Comparison of ENCODE assay signal across 22 cellular contexts in the genomic region with DNA sequence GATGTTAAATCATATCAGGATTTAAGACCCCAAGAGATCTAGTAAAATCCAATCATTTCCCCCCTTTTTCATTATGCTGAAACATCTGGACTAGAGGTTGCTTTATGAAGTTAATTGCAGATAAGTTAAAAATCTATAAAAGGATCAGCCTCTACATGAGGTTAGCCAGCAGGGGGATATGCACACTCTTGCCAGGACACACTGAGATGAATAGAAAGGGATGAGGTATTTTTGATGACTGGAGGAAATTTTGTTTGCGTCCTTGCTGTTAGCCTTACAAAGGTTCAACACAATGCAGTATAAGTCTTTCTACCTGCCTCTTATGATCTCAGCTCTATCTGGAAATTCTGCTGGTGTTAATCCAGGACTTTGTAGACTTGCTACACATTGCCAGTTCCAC.
A peak's percentile ranks its signal among the peaks of the same experiment; 100 is the strongest.
DNase-seq lines count a peak whose midpoint lies in the region; TF ChIP-seq lines count a peak whose summit lies in the region.
"Had no signal": no experiment of that assay in that cellular context is flagged by ENCODE, and none has a peak within 500 bp of the region (broad histone marks: within the 10 kb centered on the region; RNA-seq: fewer than 3 reads in every experiment).

No MANE protein-coding gene starts in this region.

- H3K4me1 Mint-ChIP-seq in glutamatergic neuron (ENCODE audit: low read depth, unreplicated experiment): no peaks in the 10 kb centered on the region
- H3K4me1 Mint-ChIP-seq: T-helper 17 cell had no signal

- no peaks in the 10 kb centered on the region for H3K27me3 ChIP-seq in brain microvascular endothelial cell (replicated peaks)
- H3K27me3 ChIP-seq: BLaER1 had no signal

- in situ Hi-C loops in brain microvascular endothelial cell (cut with HindIII; ENCODE audit: low pct_ligation_motif_present, low sequenced_read_pairs): no loop called here

- DNase-seq in NCI-H82 (lab: John Stamatoyannopoulos, UW) (peak; percentile 12), NCI-H82 treated with DMSO at 0.1 percent for 48 hours (lab: John Stamatoyannopoulos, UW; ENCODE audit: unreplicated experiment) (no peak), NCI-H69 (lab: John Stamatoyannopoulos, UW) (peak; percentile 22), brain microvascular endothelial cell (no peak), retinal pigment epithelial cell (ENCODE audit: low read depth) (no peak), SW480 (ENCODE audit: low spot score) (no peak), GM03348 (ENCODE audit: low spot score) (no peak), glutamatergic neuron (no peak)
- DNase-seq: Calu3; CD8-positive, alpha-beta T cell; DMS53; EL; KBM-7; NCI-H1417 treated with DMSO at 0.1 percent for 48 hours; NCI-H1930; NCI-H226; NCI-H524 treated with DMSO at 0.1 percent for 48 hours; Right ventricle myocardium superior; T-helper 17 cell had no signal

- no peaks in the 10 kb centered on the region for H3K36me3 ChIP-seq in brain microvascular endothelial cell (replicated peaks)
- H3K36me3 ChIP-seq: BLaER1, HAP-1 had no signal

- H3K27me3 Mint-ChIP-seq in glutamatergic neuron (ENCODE audit: unreplicated experiment): no peaks in the 10 kb centered on the region
- H3K27me3 Mint-ChIP-seq: T-helper 17 cell had no signal

- TF ChIP-seq CTCF in brain microvascular endothelial cell (IDR thresholded peaks at IDR 0.05; ENCODE audit: low read depth, low read length, missing control alignments) (peak; percentile 9), retinal pigment epithelial cell (conservative IDR thresholded peaks at IDR 0.05; ENCODE audit: low read depth, low read length) (peak; percentile 7), glutamatergic neuron (IDR thresholded peaks at IDR 0.05; ENCODE audit: partially characterized antibody, unreplicated experiment) (no peak)

- H3K27ac Mint-ChIP-seq in glutamatergic neuron (ENCODE audit: unreplicated experiment): no peak overlapping the region
- H3K27ac Mint-ChIP-seq: CD8-positive, alpha-beta T cell; T-helper 17 cell had no signal

- H3K27ac ChIP-seq in brain microvascular endothelial cell: no peak overlapping the region
- H3K27ac ChIP-seq: 22Rv1, BLaER1 had no signal

- no peaks in the 10 kb centered on the region for H3K9me3 Mint-ChIP-seq in glutamatergic neuron (ENCODE audit: unreplicated experiment)

- no peak overlapping the region for H3K4me3 Mint-ChIP-seq in glutamatergic neuron (ENCODE audit: unreplicated experiment)
- H3K4me3 Mint-ChIP-seq: CD8-positive, alpha-beta T cell; T-helper 17 cell had no signal

- H3K4me3 ChIP-seq in brain microvascular endothelial cell (ENCODE audit: low read depth, low read length) (no peak overlapping the region), retinal pigment epithelial cell (ENCODE audit: low read length) (no peak overlapping the region)
- H3K4me3 ChIP-seq: BLaER1, HAP-1 had no signal

- H3K36me3 Mint-ChIP-seq in glutamatergic neuron (ENCODE audit: unreplicated experiment): no peaks in the 10 kb centered on the region
- H3K36me3 Mint-ChIP-seq: CD8-positive, alpha-beta T cell had no signal

Comparison
In these comparisons a context has a peak if more than half of its experiments do, and no peak if none do; other contexts are left out.
1. DNase-seq: peak in NCI-H82 (single experiment) and NCI-H69 (single experiment); none in NCI-H82 treated with DMSO at 0.1 percent for 48 hours (single experiment), brain microvascular endothelial cell (single experiment), retinal pigment epithelial cell (single experiment), SW480 (single experiment), GM03348 (single experiment) and glutamatergic neuron (single experiment).